In genomic region chr18:1133541-1133940, GRCh38 we compare ENCODE assay signal across 21 cellular contexts.
"Had no signal": no experiment of that assay in that cellular context is flagged by ENCODE, and none has a peak within 500 bp of the region (broad histone marks: within the 10 kb centered on the region; RNA-seq: fewer than 3 reads in every experiment).

No MANE protein-coding gene starts in this region.

- H3K27ac ChIP-seq: adrenal gland, ascending aorta, brain microvascular endothelial cell, sigmoid colon, stomach, suprapubic skin, tibial nerve had no signal

- H3K4me1 Mint-ChIP-seq: memory B cell; stimulated activated memory B cell treated with anti-CD40 and anti-IgM and Interleukin-4, amounts not matched to agents 10 μg/mL and 1 μg/mL and 100 μg/mL, for 72 hours had no signal

- H3K27ac Mint-ChIP-seq: activated naive CD8-positive, alpha-beta T cell; activated T-cell treated with anti-CD3 and anti-CD28 coated beads, Interleukin-2, amount 50 U/mL, for 24 hours; activated T-helper 2 cell treated with anti-CD3 and anti-CD28 coated beads, Interferon-gamma antibody, Interleukin-2, Interleukin-4, amounts not matched to agents 10 μg/mL and 5 μg/mL and 100 μg/mL, durations not matched to agents 14 hours and 24 hours and 36 hours; memory B cell; nephron progenitor cell; stimulated activated memory B cell treated with anti-CD40 and anti-IgM and Interleukin-4, amounts not matched to agents 10 μg/mL and 1 μg/mL and 100 μg/mL, for 72 hours had no signal

- H3K9me3 Mint-ChIP-seq: stimulated activated memory B cell treated with anti-CD40 and anti-IgM and Interleukin-4, amounts not matched to agents 10 μg/mL and 1 μg/mL and 100 μg/mL, for 72 hours had no signal

- H3K36me3 ChIP-seq: adrenal gland, ascending aorta, brain microvascular endothelial cell, sigmoid colon, stomach, suprapubic skin, tibial nerve had no signal

- H3K27me3 Mint-ChIP-seq: activated naive CD8-positive, alpha-beta T cell; activated T-cell treated with anti-CD3 and anti-CD28 coated beads, Interleukin-2, amount 50 U/mL, for 24 hours; memory B cell; stimulated activated memory B cell treated with anti-CD40 and anti-IgM and Interleukin-4, amounts not matched to agents 10 μg/mL and 1 μg/mL and 100 μg/mL, for 72 hours had no signal

- H3K4me3 ChIP-seq: adrenal gland, ascending aorta, sigmoid colon, smooth muscle cell, stomach, suprapubic skin, tibial nerve had no signal

- H3K4me2 ChIP-seq: smooth muscle cell had no signal

- ATAC-seq: esophagus mucosa; stimulated activated memory B cell treated with anti-CD40 and anti-IgM and Interleukin-4, amounts not matched to agents 10 μg/mL and 1 μg/mL and 100 μg/mL, for 72 hours had no signal

- H3K36me3 Mint-ChIP-seq: activated naive CD8-positive, alpha-beta T cell; memory B cell; stimulated activated memory B cell treated with anti-CD40 and anti-IgM and Interleukin-4, amounts not matched to agents 10 μg/mL and 1 μg/mL and 100 μg/mL, for 72 hours had no signal

- H3K4me3 Mint-ChIP-seq: activated naive CD8-positive, alpha-beta T cell; activated T-cell treated with anti-CD3 and anti-CD28 coated beads, Interleukin-2, amount 50 U/mL, for 24 hours; memory B cell; nephron progenitor cell; stimulated activated memory B cell treated with anti-CD40 and anti-IgM and Interleukin-4, amounts not matched to agents 10 μg/mL and 1 μg/mL and 100 μg/mL, for 72 hours had no signal

- DNase-seq: activated naive CD4-positive, alpha-beta T cell; activated T-cell treated with anti-CD3 and anti-CD28 coated beads, Interleukin-2, amount 50 U/mL, for 24 hours; adrenal gland; brain microvascular endothelial cell; central memory CD4-positive, alpha-beta T cell; dermis blood vessel endothelial cell; effector memory CD4-positive, alpha-beta T cell; foreskin melanocyte; nephron progenitor cell; sigmoid colon; stimulated activated CD4-positive, alpha-beta T cell treated with anti-CD3 and anti-CD28 coated beads, Interleukin-15, amount 100 ng/mL, for 24 hours; stomach had no signal

- H3K27me3 ChIP-seq: adrenal gland, ascending aorta, brain microvascular endothelial cell, sigmoid colon, stomach, suprapubic skin, tibial nerve had no signal

- H3K9me3 ChIP-seq: adrenal gland, ascending aorta, suprapubic skin had no signal

- H3K4me1 ChIP-seq: adrenal gland, ascending aorta, sigmoid colon, stomach, suprapubic skin, tibial nerve had no signal
